Comparison of ENCODE assay signal across 11 cellular contexts in genomic region chr2:26469955-26470354, GRCh38. TPM values are rescaled to one million over a fixed set of nuclear protein-coding genes. Genes with fewer than 3 reads are reported as not detected.
"Had no signal": no experiment of that assay in that cellular context is flagged by ENCODE, and none has a peak within 500 bp of the region (broad histone marks: within the 10 kb centered on the region; RNA-seq: fewer than 3 reads in every experiment).

No MANE protein-coding gene starts in this region.

- H3K4me3 ChIP-seq: GM23248, HAP-1 had no signal

- H3K4me1 ChIP-seq: HAP-1 had no signal

- H2AFZ ChIP-seq: GM23248 had no signal

- H3K27ac ChIP-seq: GM23248, HL-60, KMS-11 had no signal

- H3K36me3 ChIP-seq: HAP-1 had no signal

- DNase-seq: GM23248, GOT3, H7, HFFc6, IMR-90, KBM-7 had no signal

- H3K4me2 ChIP-seq: KMS-11 had no signal

- H3K9ac ChIP-seq: GM23248, KMS-11 had no signal

RNA-seq across cellular contexts. Expression of gene OTOF, which starts 8.0 kb away (rescaled TPM):
- total RNA-seq: H4, HT1080, IMR-90 had no signal
